39 cellular contexts compared by ENCODE assay signal in genomic region chr16:24887472-24887871, GRCh38. TPM values are rescaled to one million over a fixed set of nuclear protein-coding genes. Genes with fewer than 3 reads are reported as not detected.
"Had no signal": no experiment of that assay in that cellular context is flagged by ENCODE, and none has a peak within 500 bp of the region (broad histone marks: within the 10 kb centered on the region; RNA-seq: fewer than 3 reads in every experiment).

No MANE protein-coding gene starts in this region.

- H3K9me3 ChIP-seq: MG63 had no signal

- DNase-seq: Karpas-422, Kasumi-1, MG63, MM.1S, MV-4-11, NCI-H1048, NCI-H1092, NCI-H1092 treated with DMSO at 0.1 percent for 48 hours, NCI-H1105, NCI-H1105 treated with DMSO at 0.1 percent for 48 hours, NCI-H1417, NCI-H1417 treated with DMSO at 0.1 percent for 48 hours, NCI-H1436, NCI-H1436 treated with DMSO at 0.1 percent for 48 hours, NCI-H146, NCI-H1694, NCI-H1694 treated with DMSO at 0.1 percent for 48 hours, NCI-H187, NCI-H187 treated with DMSO at 0.1 percent for 48 hours, NCI-H1930, NCI-H2029, NCI-H2029 treated with DMSO at 0.1 percent for 48 hours, NCI-H2081, NCI-H2081 treated with DMSO at 0.1 percent for 48 hours, NCI-H2107, NCI-H2171, NCI-H2171 treated with DMSO at 0.1 percent for 48 hours, NCI-H2227 treated with DMSO at 0.1 percent for 48 hours, NCI-H226, NCI-H345, NCI-H446, NCI-H446 treated with DMSO at 0.1 percent for 48 hours, NCI-H510A, NCI-H510A treated with DMSO at 0.1 percent for 48 hours, NCI-H524 had no signal

- H3K36me3 ChIP-seq: MG63 had no signal

- H3K4me3 ChIP-seq: MG63 had no signal

- H3K27me3 ChIP-seq: MG63 had no signal

RNA-seq across cellular contexts. Expression of gene SLC5A11, which starts 41.7 kb away (rescaled TPM):
- total RNA-seq: LHCN-M2, M059J, MCF 10A, NCI-H460 had no signal
